Comparison of ENCODE assay signal across 7 cellular contexts in genomic region chr7:158607563-158607962, GRCh38.
"Had no signal": no experiment of that assay in that cellular context is flagged by ENCODE, and none has a peak within 500 bp of the region (broad histone marks: within the 10 kb centered on the region; RNA-seq: fewer than 3 reads in every experiment).

No MANE protein-coding gene starts in this region.

- H3K4me3 ChIP-seq: GM23338 had no signal

- H3K27ac Mint-ChIP-seq: GM23338, IgD-negative memory B cell had no signal

- H3K4me3 Mint-ChIP-seq: GM23338, H9, IgD-negative memory B cell had no signal

- DNase-seq: H9, HCEC 1CT had no signal

- H3K4me2 ChIP-seq: GM23338 had no signal

- H3K9me3 Mint-ChIP-seq: GM23338, H9, IgD-negative memory B cell had no signal

- ATAC-seq: GM23338 had no signal

- FAIRE-seq: H1, H54, HTR-8/SVneo had no signal

- H2AFZ ChIP-seq: GM23338 had no signal
